In genomic region chr12:109713187-109713984, GRCh38 we compare ENCODE assay signal across 8 cellular contexts. TPM values are rescaled to one million over a fixed set of nuclear protein-coding genes. Genes with fewer than 3 reads are reported as not detected.
DNase-seq lines count a peak whose midpoint lies in the region; ATAC-seq and TF ChIP-seq lines count a peak whose summit lies in the region.

TSS of gene FAM222A (plus strand) at chr12:109713825. CDS start at chr12:109744147, 30,322 bp downstream.

- peaks cover 63% of the 10 kb centered on the region for H3K4me1 ChIP-seq in left ventricle myocardium inferior

- H3K27ac ChIP-seq in angular gyrus (ENCODE audit: low read depth, low read length) (peak within 1 kb of the TSS; percentile 47), left ventricle myocardium inferior (replicated peaks) (peak within 1 kb of the TSS; percentile 82)

- H3K4me1 Mint-ChIP-seq in T-helper 1 cell treated with Interleukin-12 subunit alpha and Interleukin-12 subunit beta and Interleukin-4 antibody, amounts not matched to agents 30 μg/mL and 1 μg/mL, for 36 hours (ENCODE audit: low read depth): no peaks in the 10 kb centered on the region
- H3K4me1 Mint-ChIP-seq in progenitor cell of endocrine pancreas (ENCODE audit: low read depth): peaks cover 21% of the 10 kb centered on the region

- no peaks in the 10 kb centered on the region for H3K9me3 Mint-ChIP-seq in T-helper 1 cell treated with Interleukin-12 subunit alpha and Interleukin-12 subunit beta and Interleukin-4 antibody, amounts not matched to agents 30 μg/mL and 1 μg/mL, for 36 hours
- H3K9me3 Mint-ChIP-seq in progenitor cell of endocrine pancreas (ENCODE audit: low read depth): no peaks in the 10 kb centered on the region

- peak; percentile 49 for TF ChIP-seq POLR2A in GM15510 (IDR thresholded peaks at IDR 0.05; ENCODE audit: borderline replicate concordance, extremely low read depth, insufficient read length)

- no peak within 1 kb of the TSS for H3K27ac Mint-ChIP-seq in T-helper 1 cell treated with Interleukin-12 subunit alpha and Interleukin-12 subunit beta and Interleukin-4 antibody, amounts not matched to agents 30 μg/mL and 1 μg/mL, for 36 hours
- H3K27ac Mint-ChIP-seq in progenitor cell of endocrine pancreas: no peak within 1 kb of the TSS

- no peaks in the 10 kb centered on the region for H3K9me3 ChIP-seq in left ventricle myocardium inferior (replicated peaks)

- H3K36me3 ChIP-seq in left ventricle myocardium inferior: no peaks in the 10 kb centered on the region

- H3K36me3 Mint-ChIP-seq in T-helper 1 cell treated with Interleukin-12 subunit alpha and Interleukin-12 subunit beta and Interleukin-4 antibody, amounts not matched to agents 30 μg/mL and 1 μg/mL, for 36 hours (ENCODE audit: low read depth): no peaks in the 10 kb centered on the region
- H3K36me3 Mint-ChIP-seq in progenitor cell of endocrine pancreas (ENCODE audit: insufficient read depth): no peaks in the 10 kb centered on the region

- peaks cover 58% of the 10 kb centered on the region for H3K27me3 ChIP-seq in left ventricle myocardium inferior (ENCODE audit: low read depth)

- ATAC-seq in HG02884 (IDR thresholded peaks at IDR 0.05; ENCODE audit: unreplicated experiment): peak; percentile 90

- DNase-seq in NCI-H1694 (lab: John Stamatoyannopoulos, UW): peak; percentile 74
- DNase-seq in left ventricle myocardium inferior: peak; percentile 97
- DNase-seq in progenitor cell of endocrine pancreas (ENCODE audit: low spot score, unreplicated experiment): peak; percentile 97
- peak; percentile 98 for DNase-seq in ureter (ENCODE audit: low spot score)

- intact Hi-C loops in left ventricle myocardium inferior (cut with micrococcal nuclease): no loop called here

- H3K4me3 ChIP-seq in left ventricle myocardium inferior: peak within 1 kb of the TSS; percentile 84

- TF ChIP-seq CTCF in left ventricle myocardium inferior (IDR thresholded peaks at IDR 0.05; ENCODE audit: borderline replicate concordance) (peak; percentile 44), progenitor cell of endocrine pancreas (IDR thresholded peaks at IDR 0.05; ENCODE audit: unreplicated experiment) (peak; percentile 9)

- peaks cover 65% of the 10 kb centered on the region for H3K27me3 Mint-ChIP-seq in T-helper 1 cell treated with Interleukin-12 subunit alpha and Interleukin-12 subunit beta and Interleukin-4 antibody, amounts not matched to agents 30 μg/mL and 1 μg/mL, for 36 hours (ENCODE audit: low read depth)
- peaks cover 43% of the 10 kb centered on the region for H3K27me3 Mint-ChIP-seq in progenitor cell of endocrine pancreas

- peak within 1 kb of the TSS; percentile 61 for H3K4me3 Mint-ChIP-seq in T-helper 1 cell treated with Interleukin-12 subunit alpha and Interleukin-12 subunit beta and Interleukin-4 antibody, amounts not matched to agents 30 μg/mL and 1 μg/mL, for 36 hours
- peak within 1 kb of the TSS; percentile 74 for H3K4me3 Mint-ChIP-seq in progenitor cell of endocrine pancreas (ENCODE audit: low read depth)

RNA-seq across cellular contexts. Expression of gene FAM222A, which starts in this region (rescaled TPM):
- 20.0 TPM for total RNA-seq in left ventricle myocardium inferior
- 11.6 and 12.7 TPM in 2 replicates for total RNA-seq in progenitor cell of endocrine pancreas
- total RNA-seq in ureter: 0.73 TPM

Comparison
In these comparisons a context has a peak if more than half of its experiments do, and no peak if none do; other contexts are left out.
1. Peak in every context shown above with its lines: DNase-seq, ATAC-seq, H3K4me3 ChIP-seq and H3K27ac ChIP-seq.
2. Peak in DNase-seq in ureter; RNA of the gene not detected or under 1 TPM.